ENCODE assay signal across 1 cellular context in the genomic region with DNA sequence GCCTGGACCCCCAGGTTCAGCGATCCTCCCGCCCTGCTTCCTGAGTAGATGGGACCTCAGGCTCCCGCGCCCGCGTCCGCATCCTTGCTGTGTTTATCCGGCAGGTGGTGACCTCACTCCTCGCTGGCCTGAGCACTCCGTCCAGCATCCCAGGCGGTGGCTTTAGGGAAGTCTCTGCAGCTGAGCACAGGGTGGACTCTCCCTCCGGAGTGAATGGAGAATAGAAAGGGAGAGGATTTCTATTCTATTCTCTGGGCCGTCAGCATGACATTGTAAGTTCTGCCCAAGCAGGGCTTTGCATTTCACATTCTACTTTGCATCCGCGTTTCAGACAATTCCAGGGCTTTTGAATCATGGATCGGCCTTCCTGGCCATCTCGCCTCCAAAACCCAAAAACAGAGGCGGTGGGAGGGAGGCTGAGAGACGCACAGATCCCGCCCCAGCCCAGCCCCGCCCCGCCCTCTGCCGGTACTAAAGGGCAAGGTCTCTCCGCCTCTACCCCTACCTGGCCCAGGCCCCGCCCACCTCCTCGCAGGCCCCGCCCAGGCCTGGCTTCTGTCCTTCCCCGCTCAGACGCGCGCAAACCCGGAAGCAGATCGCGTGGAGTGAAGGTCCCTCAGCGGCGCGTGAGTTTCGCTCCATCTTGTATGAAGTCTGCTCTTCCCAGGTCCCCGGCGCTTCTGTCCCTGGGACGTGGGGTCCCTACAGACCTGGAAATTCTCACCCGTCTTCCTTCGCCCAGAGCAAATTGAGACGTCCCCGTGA.
TF ChIP-seq lines count a peak whose summit lies in the region.

A gene (plus strand): TSS at position 572 of the 765 bp plus-strand sequence. CDS start 6,577 bp downstream, outside the sequence.

TF ChIP-seq in K562, 482 proteins besides CTCF, POLR2A, EP300 and RAD21 (continued from another document and continues in another):
- TF ChIP-seq, protein P1, sequence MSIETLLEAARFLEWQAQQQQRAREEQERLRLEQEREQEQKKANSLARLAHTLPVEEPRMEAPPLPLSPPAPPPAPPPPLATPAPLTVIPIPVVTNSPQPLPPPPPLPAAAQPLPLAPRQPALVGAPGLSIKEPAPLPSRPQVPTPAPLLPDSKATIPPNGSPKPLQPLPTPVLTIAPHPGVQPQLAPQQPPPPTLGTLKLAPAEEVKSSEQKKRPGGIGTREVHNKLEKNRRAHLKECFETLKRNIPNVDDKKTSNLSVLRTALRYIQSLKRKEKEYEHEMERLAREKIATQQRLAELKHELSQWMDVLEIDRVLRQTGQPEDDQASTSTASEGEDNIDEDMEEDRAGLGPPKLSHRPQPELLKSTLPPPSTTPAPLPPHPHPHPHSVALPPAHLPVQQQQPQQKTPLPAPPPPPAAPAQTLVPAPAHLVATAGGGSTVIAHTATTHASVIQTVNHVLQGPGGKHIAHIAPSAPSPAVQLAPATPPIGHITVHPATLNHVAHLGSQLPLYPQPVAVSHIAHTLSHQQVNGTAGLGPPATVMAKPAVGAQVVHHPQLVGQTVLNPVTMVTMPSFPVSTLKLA (conservative IDR thresholded peaks at IDR 0.05) = peak; percentile 44 to 70; a peak in 3 of 4 replicates
- TF ChIP-seq NR2F6 (CRISPR knock-in tag; IDR thresholded peaks at IDR 0.05) = no peak
- TF ChIP-seq PTRF (tag; IDR thresholded peaks at IDR 0.05) = no peak
- TF ChIP-seq, protein P2, sequence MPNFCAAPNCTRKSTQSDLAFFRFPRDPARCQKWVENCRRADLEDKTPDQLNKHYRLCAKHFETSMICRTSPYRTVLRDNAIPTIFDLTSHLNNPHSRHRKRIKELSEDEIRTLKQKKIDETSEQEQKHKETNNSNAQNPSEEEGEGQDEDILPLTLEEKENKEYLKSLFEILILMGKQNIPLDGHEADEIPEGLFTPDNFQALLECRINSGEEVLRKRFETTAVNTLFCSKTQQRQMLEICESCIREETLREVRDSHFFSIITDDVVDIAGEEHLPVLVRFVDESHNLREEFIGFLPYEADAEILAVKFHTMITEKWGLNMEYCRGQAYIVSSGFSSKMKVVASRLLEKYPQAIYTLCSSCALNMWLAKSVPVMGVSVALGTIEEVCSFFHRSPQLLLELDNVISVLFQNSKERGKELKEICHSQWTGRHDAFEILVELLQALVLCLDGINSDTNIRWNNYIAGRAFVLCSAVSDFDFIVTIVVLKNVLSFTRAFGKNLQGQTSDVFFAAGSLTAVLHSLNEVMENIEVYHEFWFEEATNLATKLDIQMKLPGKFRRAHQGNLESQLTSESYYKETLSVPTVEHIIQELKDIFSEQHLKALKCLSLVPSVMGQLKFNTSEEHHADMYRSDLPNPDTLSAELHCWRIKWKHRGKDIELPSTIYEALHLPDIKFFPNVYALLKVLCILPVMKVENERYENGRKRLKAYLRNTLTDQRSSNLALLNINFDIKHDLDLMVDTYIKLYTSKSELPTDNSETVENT (CRISPR knock-in tag; IDR thresholded peaks at IDR 0.05) = no peak
- TF ChIP-seq, protein P3, sequence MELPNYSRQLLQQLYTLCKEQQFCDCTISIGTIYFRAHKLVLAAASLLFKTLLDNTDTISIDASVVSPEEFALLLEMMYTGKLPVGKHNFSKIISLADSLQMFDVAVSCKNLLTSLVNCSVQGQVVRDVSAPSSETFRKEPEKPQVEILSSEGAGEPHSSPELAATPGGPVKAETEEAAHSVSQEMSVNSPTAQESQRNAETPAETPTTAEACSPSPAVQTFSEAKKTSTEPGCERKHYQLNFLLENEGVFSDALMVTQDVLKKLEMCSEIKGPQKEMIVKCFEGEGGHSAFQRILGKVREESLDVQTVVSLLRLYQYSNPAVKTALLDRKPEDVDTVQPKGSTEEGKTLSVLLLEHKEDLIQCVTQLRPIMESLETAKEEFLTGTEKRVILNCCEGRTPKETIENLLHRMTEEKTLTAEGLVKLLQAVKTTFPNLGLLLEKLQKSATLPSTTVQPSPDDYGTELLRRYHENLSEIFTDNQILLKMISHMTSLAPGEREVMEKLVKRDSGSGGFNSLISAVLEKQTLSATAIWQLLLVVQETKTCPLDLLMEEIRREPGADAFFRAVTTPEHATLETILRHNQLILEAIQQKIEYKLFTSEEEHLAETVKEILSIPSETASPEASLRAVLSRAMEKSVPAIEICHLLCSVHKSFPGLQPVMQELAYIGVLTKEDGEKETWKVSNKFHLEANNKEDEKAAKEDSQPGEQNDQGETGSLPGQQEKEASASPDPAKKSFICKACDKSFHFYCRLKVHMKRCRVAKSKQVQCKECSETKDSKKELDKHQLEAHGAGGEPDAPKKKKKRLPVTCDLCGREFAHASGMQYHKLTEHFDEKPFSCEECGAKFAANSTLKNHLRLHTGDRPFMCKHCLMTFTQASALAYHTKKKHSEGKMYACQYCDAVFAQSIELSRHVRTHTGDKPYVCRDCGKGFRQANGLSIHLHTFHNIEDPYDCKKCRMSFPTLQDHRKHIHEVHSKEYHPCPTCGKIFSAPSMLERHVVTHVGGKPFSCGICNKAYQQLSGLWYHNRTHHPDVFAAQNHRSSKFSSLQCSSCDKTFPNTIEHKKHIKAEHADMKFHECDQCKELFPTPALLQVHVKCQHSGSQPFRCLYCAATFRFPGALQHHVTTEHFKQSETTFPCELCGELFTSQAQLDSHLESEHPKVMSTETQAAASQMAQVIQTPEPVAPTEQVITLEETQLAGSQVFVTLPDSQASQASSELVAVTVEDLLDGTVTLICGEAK (IDR thresholded peaks at IDR 0.05) = 0 out of 2 replicates have a peak, but pooled peaks have one; percentile 43
- TF ChIP-seq, protein P3 (CRISPR knock-in tag; IDR thresholded peaks at IDR 0.05) = no peak
- TF ChIP-seq, protein P4, sequence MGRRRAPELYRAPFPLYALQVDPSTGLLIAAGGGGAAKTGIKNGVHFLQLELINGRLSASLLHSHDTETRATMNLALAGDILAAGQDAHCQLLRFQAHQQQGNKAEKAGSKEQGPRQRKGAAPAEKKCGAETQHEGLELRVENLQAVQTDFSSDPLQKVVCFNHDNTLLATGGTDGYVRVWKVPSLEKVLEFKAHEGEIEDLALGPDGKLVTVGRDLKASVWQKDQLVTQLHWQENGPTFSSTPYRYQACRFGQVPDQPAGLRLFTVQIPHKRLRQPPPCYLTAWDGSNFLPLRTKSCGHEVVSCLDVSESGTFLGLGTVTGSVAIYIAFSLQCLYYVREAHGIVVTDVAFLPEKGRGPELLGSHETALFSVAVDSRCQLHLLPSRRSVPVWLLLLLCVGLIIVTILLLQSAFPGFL (CRISPR knock-in tag; IDR thresholded peaks at IDR 0.05) = no peak
- TF ChIP-seq CXXC5 (CRISPR knock-in tag; IDR thresholded peaks at IDR 0.05) = 0 out of 2 replicates have a peak, but pooled peaks have one; percentile 15
- no peak for TF ChIP-seq ZFP36 (IDR thresholded peaks at IDR 0.05; ENCODE audit: low read depth, low read length, partially characterized antibody)
- no peak for TF ChIP-seq HIVEP1 (CRISPR knock-in tag; IDR thresholded peaks at IDR 0.05)
- peak; percentile 74 for TF ChIP-seq NR2C1 (IDR thresholded peaks at IDR 0.05)
- 0 out of 2 replicates have a peak, but pooled peaks have one; percentile 51 for TF ChIP-seq NR2C1 (tag; IDR thresholded peaks at IDR 0.05)
- no peak for TF ChIP-seq DIDO1 (tag; IDR thresholded peaks at IDR 0.05; ENCODE audit: low read depth)
- TF ChIP-seq SIN3B (IDR thresholded peaks at IDR 0.05; ENCODE audit: low read depth) = no peak
- TF ChIP-seq HSF4 (CRISPR knock-in tag; IDR thresholded peaks at IDR 0.05; ENCODE audit: borderline replicate concordance) = no peak
- TF ChIP-seq LEF1 (IDR thresholded peaks at IDR 0.05) = no peak
- peak; percentile 66 for TF ChIP-seq RBFOX2 (IDR thresholded peaks at IDR 0.05; ENCODE audit: low read depth, low read length)
- no peak for TF ChIP-seq ZNF347 (CRISPR knock-in tag; IDR thresholded peaks at IDR 0.05; ENCODE audit: low read depth)
- no peak for TF ChIP-seq MTA3 (IDR thresholded peaks at IDR 0.05; ENCODE audit: borderline replicate concordance)
- no peak for TF ChIP-seq TCF3 (CRISPR knock-in tag; IDR thresholded peaks at IDR 0.05)
- no peak for TF ChIP-seq RBM39 (optimal IDR thresholded peaks at IDR 0.05; ENCODE audit: low read depth, low read length)
- peak; percentile 47; the same call in 1 of the 2 replicates for TF ChIP-seq GABPA (tag; conservative IDR thresholded peaks at IDR 0.05; ENCODE audit: low read depth)
- no peak for TF ChIP-seq SIRT6 (IDR thresholded peaks at IDR 0.05; ENCODE audit: low read depth, low read length)
- TF ChIP-seq, protein P5, sequence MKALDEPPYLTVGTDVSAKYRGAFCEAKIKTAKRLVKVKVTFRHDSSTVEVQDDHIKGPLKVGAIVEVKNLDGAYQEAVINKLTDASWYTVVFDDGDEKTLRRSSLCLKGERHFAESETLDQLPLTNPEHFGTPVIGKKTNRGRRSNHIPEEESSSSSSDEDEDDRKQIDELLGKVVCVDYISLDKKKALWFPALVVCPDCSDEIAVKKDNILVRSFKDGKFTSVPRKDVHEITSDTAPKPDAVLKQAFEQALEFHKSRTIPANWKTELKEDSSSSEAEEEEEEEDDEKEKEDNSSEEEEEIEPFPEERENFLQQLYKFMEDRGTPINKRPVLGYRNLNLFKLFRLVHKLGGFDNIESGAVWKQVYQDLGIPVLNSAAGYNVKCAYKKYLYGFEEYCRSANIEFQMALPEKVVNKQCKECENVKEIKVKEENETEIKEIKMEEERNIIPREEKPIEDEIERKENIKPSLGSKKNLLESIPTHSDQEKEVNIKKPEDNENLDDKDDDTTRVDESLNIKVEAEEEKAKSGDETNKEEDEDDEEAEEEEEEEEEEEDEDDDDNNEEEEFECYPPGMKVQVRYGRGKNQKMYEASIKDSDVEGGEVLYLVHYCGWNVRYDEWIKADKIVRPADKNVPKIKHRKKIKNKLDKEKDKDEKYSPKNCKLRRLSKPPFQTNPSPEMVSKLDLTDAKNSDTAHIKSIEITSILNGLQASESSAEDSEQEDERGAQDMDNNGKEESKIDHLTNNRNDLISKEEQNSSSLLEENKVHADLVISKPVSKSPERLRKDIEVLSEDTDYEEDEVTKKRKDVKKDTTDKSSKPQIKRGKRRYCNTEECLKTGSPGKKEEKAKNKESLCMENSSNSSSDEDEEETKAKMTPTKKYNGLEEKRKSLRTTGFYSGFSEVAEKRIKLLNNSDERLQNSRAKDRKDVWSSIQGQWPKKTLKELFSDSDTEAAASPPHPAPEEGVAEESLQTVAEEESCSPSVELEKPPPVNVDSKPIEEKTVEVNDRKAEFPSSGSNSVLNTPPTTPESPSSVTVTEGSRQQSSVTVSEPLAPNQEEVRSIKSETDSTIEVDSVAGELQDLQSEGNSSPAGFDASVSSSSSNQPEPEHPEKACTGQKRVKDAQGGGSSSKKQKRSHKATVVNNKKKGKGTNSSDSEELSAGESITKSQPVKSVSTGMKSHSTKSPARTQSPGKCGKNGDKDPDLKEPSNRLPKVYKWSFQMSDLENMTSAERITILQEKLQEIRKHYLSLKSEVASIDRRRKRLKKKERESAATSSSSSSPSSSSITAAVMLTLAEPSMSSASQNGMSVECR (CRISPR knock-in tag; IDR thresholded peaks at IDR 0.05) = no peak
- TF ChIP-seq, protein P6, sequence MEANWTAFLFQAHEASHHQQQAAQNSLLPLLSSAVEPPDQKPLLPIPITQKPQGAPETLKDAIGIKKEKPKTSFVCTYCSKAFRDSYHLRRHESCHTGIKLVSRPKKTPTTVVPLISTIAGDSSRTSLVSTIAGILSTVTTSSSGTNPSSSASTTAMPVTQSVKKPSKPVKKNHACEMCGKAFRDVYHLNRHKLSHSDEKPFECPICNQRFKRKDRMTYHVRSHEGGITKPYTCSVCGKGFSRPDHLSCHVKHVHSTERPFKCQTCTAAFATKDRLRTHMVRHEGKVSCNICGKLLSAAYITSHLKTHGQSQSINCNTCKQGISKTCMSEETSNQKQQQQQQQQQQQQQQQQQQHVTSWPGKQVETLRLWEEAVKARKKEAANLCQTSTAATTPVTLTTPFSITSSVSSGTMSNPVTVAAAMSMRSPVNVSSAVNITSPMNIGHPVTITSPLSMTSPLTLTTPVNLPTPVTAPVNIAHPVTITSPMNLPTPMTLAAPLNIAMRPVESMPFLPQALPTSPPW (CRISPR knock-in tag; IDR thresholded peaks at IDR 0.05) = peak; percentile 18; the same call in 1 of the 2 replicates
- no peak for TF ChIP-seq BRF1 (IDR thresholded peaks at IDR 0.05; ENCODE audit: borderline replicate concordance, extremely low read depth, insufficient read length)
